In genomic region chr3:95609411-95609810, GRCh38 we compare ENCODE assay signal across 32 cellular contexts.
"Had no signal": no experiment of that assay in that cellular context is flagged by ENCODE, and none has a peak within 500 bp of the region (broad histone marks: within the 10 kb centered on the region; RNA-seq: fewer than 3 reads in every experiment).

No MANE protein-coding gene starts in this region.

- H3K4me3 ChIP-seq: adrenal gland, body of pancreas, breast epithelium had no signal

- H3K36me3 ChIP-seq: adrenal gland, brain microvascular endothelial cell, breast epithelium had no signal

- H3K4me1 ChIP-seq: adrenal gland, body of pancreas, breast epithelium had no signal

- DNase-seq: activated B cell treated with CpG ODN at 0.5 μM for 24 hours; activated CD4-positive, alpha-beta memory T cell treated with anti-CD3 and anti-CD28 coated beads for 36 hours; activated CD4-positive, alpha-beta T cell treated with anti-CD3 and anti-CD28 coated beads for 4 hours; activated CD4-positive, alpha-beta T cell treated with anti-CD3 and anti-CD28 coated beads, Interleukin-2, amount 10 ng/mL, durations not matched to agents 24 days and 14 days; activated CD4-positive, alpha-beta T cell treated with anti-CD3 and anti-CD28 coated beads, Interleukin-2, amount 50 U/mL, for 1 hour; activated CD4-positive, alpha-beta T cell treated with anti-CD3 and anti-CD28 coated beads, Interleukin-2, amount 50 U/mL, for 4 hours; activated CD4-positive, CD25-positive, alpha-beta regulatory T cell treated with anti-CD3 and anti-CD28 coated beads, Interleukin-2, amount 50 U/mL, for 72 hours; activated CD8-positive, alpha-beta memory T cell treated with anti-CD3 and anti-CD28 coated beads, Interleukin-2, amount 50 U/mL, for 4 hours; activated CD8-positive, alpha-beta T cell treated with anti-CD3 and anti-CD28 coated beads for 36 hours; activated effector memory CD4-positive, alpha-beta T cell treated with anti-CD3 and anti-CD28 coated beads, Interleukin-2, amount 50 U/mL, for 16 hours; activated gamma-delta T cell treated with Interleukin-2 at 50 U/mL for 16 hours; activated naive CD4-positive, alpha-beta T cell; activated naive CD4-positive, alpha-beta T cell treated with anti-CD3 and anti-CD28 coated beads for 36 hours; activated naive CD4-positive, alpha-beta T cell treated with anti-CD3 and anti-CD28 coated beads, Interleukin-2, amount 50 U/mL, for 16 hours; activated naive CD8-positive, alpha-beta T cell treated with anti-CD3 and anti-CD28 coated beads for 36 hours; activated T-cell treated with anti-CD3 and anti-CD28 coated beads for 4 hours; activated T-cell treated with anti-CD3 and anti-CD28 coated beads, Interleukin-2, amount 50 U/mL, for 1 hour; activated T-cell treated with anti-CD3 and anti-CD28 coated beads, Interleukin-2, amount 50 U/mL, for 4 hours; activated T-cell treated with anti-CD3 and anti-CD28 coated beads, Interleukin-2, amount 50 U/mL, for 72 hours; adrenal gland; amniotic stem cell; aorta; body of pancreas; brain microvascular endothelial cell; central memory CD4-positive, alpha-beta T cell; T-helper 1 cell; T-helper 2 cell; T-helper 9 cell had no signal

- H3K27me3 ChIP-seq: adrenal gland, body of pancreas, brain microvascular endothelial cell, breast epithelium had no signal

- H3K27ac ChIP-seq: adrenal gland, body of pancreas, brain microvascular endothelial cell, breast epithelium, VCaP had no signal

- ATAC-seq: activated CD8-positive, alpha-beta T cell treated with anti-CD3 and anti-CD28 coated beads for 36 hours; activated naive CD4-positive, alpha-beta T cell treated with anti-CD3 and anti-CD28 coated beads, Interleukin-2, amount 50 U/mL, for 72 hours; activated T-cell treated with anti-CD3 and anti-CD28 coated beads, Interleukin-2, amount 50 U/mL, for 4 hours; activated T-cell treated with anti-CD3 and anti-CD28 coated beads, Interleukin-2, amount 50 U/mL, for 72 hours; activated T-helper 17 cell treated with anti-CD3 and anti-CD28 coated beads, Interleukin-2, amount 50 U/mL, for 72 hours; body of pancreas had no signal

- H3K9me3 ChIP-seq: adrenal gland had no signal
